ENCODE assay signal across 18 cellular contexts in genomic region chr2:217108575-217109027, GRCh38.
"Had no signal": no experiment of that assay in that cellular context is flagged by ENCODE, and none has a peak within 500 bp of the region (broad histone marks: within the 10 kb centered on the region; RNA-seq: fewer than 3 reads in every experiment).

No MANE protein-coding gene starts in this region.

- H3K9me3 ChIP-seq: neutrophil, right lobe of liver, tibial nerve had no signal

- H3K4me1 Mint-ChIP-seq: brain; central memory CD8-positive, alpha-beta T cell; mesothelial cell of epicardium; T-cell had no signal

- H3K27me3 Mint-ChIP-seq: activated CD8-positive, alpha-beta memory T cell treated with anti-CD3 and anti-CD28 coated beads, Interleukin-2, amount 10 ng/mL, durations not matched to agents 7 days and 5 days; brain; central memory CD8-positive, alpha-beta T cell; progenitor cell of endocrine pancreas had no signal

- DNase-seq: activated CD4-positive, alpha-beta T cell treated with anti-CD3 and anti-CD28 coated beads, Interleukin-2, amount 50 U/mL, for 1 hour; activated CD8-positive, alpha-beta memory T cell treated with anti-CD3 and anti-CD28 coated beads, Interleukin-2, amount 10 ng/mL, durations not matched to agents 7 days and 5 days; activated effector memory CD4-positive, alpha-beta T cell treated with anti-CD3 and anti-CD28 coated beads, Interleukin-2, amount 50 U/mL, for 16 hours; activated T-cell treated with anti-CD3 and anti-CD28 coated beads, Interleukin-2, amount 50 U/mL, for 24 hours; amniotic stem cell; hippocampal formation; kidney glomerular epithelial cell; right lobe of liver; stimulated activated CD4-positive, alpha-beta T cell treated with anti-CD3 and anti-CD28 coated beads, Interleukin-2, amount 100 ng/mL, for 24 hours; stimulated activated naive B cell treated with anti-CD40 and anti-IgM and Interleukin-4, amounts not matched to agents 10 μg/mL and 1 μg/mL and 100 μg/mL, for 72 hours; T-cell had no signal

- H3K4me1 ChIP-seq: right lobe of liver, tibial nerve had no signal

- H3K9me3 Mint-ChIP-seq: activated T-cell treated with anti-CD3 and anti-CD28 coated beads, Interleukin-2, amount 50 U/mL, for 24 hours; central memory CD8-positive, alpha-beta T cell had no signal

- H3K27ac ChIP-seq: neutrophil, right lobe of liver, tibial nerve had no signal

- H3K36me3 Mint-ChIP-seq: activated CD8-positive, alpha-beta memory T cell treated with anti-CD3 and anti-CD28 coated beads, Interleukin-2, amount 10 ng/mL, durations not matched to agents 7 days and 5 days; activated naive CD4-positive, alpha-beta T cell treated with anti-CD3 and anti-CD28 coated beads, Interleukin-2, amount 50 U/mL, for 72 hours; brain; mesothelial cell of epicardium; stimulated activated naive B cell treated with anti-CD40 and anti-IgM and Interleukin-4, amounts not matched to agents 10 μg/mL and 1 μg/mL and 100 μg/mL, for 72 hours; T-cell had no signal

- H3K27ac Mint-ChIP-seq: activated CD8-positive, alpha-beta memory T cell treated with anti-CD3 and anti-CD28 coated beads, Interleukin-2, amount 10 ng/mL, durations not matched to agents 7 days and 5 days; activated naive CD4-positive, alpha-beta T cell treated with anti-CD3 and anti-CD28 coated beads, Interleukin-2, amount 50 U/mL, for 72 hours; activated T-cell treated with anti-CD3 and anti-CD28 coated beads, Interleukin-2, amount 50 U/mL, for 24 hours; brain; mesothelial cell of epicardium; progenitor cell of endocrine pancreas; stimulated activated naive B cell treated with anti-CD40 and anti-IgM and Interleukin-4, amounts not matched to agents 10 μg/mL and 1 μg/mL and 100 μg/mL, for 72 hours; T-cell had no signal

- H3K27me3 ChIP-seq: neutrophil, right lobe of liver, tibial nerve had no signal

- H3K4me3 ChIP-seq: right lobe of liver, tibial nerve had no signal

- H3K36me3 ChIP-seq: neutrophil, right lobe of liver, tibial nerve had no signal

- H3K4me3 Mint-ChIP-seq: activated CD8-positive, alpha-beta memory T cell treated with anti-CD3 and anti-CD28 coated beads, Interleukin-2, amount 10 ng/mL, durations not matched to agents 7 days and 5 days; activated T-cell treated with anti-CD3 and anti-CD28 coated beads, Interleukin-2, amount 50 U/mL, for 24 hours; brain; central memory CD8-positive, alpha-beta T cell; mesothelial cell of epicardium; stimulated activated naive B cell treated with anti-CD40 and anti-IgM and Interleukin-4, amounts not matched to agents 10 μg/mL and 1 μg/mL and 100 μg/mL, for 72 hours; T-cell had no signal
